Comparison of ENCODE assay signal across 34 cellular contexts in the genomic region with DNA sequence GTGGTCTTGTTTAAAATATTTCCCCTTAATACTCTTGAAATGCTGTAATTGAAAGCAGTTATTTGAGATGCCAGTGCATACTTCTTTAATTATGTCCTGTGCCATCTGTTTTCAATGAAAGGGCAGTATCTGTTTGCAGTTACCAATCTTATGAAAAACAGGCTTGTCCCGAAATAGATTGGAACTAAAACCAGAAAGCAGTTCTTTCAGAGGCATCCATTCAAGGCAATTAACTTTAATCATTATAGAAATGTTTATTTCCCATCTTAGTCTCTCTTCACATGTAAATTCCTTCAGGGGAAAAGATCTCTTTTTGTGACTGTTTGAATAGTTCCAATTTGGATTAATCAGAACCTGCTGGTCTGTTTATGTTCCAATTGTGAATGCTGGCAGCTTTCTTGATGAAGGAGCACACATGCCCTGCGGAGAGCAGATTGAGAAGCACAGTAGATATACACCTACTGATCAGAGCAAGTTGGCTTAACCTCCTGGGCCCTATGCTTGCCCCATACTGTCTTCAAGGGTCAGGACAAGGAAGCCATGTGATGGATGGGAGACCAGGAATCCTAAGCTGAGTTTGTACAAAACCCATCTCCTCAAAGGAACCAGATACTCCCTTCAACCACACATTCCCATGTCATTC. TPM values are rescaled to one million over a fixed set of nuclear protein-coding genes. Genes with fewer than 3 reads are reported as not detected.
A peak's percentile ranks its signal among the peaks of the same experiment; 100 is the strongest.
DNase-seq lines count a peak whose midpoint lies in the region; TF ChIP-seq lines count a peak whose summit lies in the region.
"Had no signal": no experiment of that assay in that cellular context is flagged by ENCODE, and none has a peak within 500 bp of the region (broad histone marks: within the 10 kb centered on the region; RNA-seq: fewer than 3 reads in every experiment).

No MANE protein-coding gene starts in this region.

- H3K9me3 ChIP-seq in A673 (ENCODE audit: low read depth, low read length, poor library complexity, severe bottlenecking): no peaks in the 10 kb centered on the region
- no peaks in the 10 kb centered on the region for H3K9me3 ChIP-seq in GM23248 (ENCODE audit: low read depth)
- H3K9me3 ChIP-seq in adipocyte (ENCODE audit: control insufficient read depth, low read length): no peaks in the 10 kb centered on the region
- H3K9me3 ChIP-seq: esophagus squamous epithelium had no signal

- no peaks in the 10 kb centered on the region for H3K36me3 Mint-ChIP-seq in activated naive CD8-positive, alpha-beta T cell treated with anti-CD3 and anti-CD28 coated beads for 36 hours
- H3K36me3 Mint-ChIP-seq: activated naive CD8-positive, alpha-beta T cell treated with anti-CD3 and anti-CD28 coated beads, Interleukin-2, amount 10 ng/mL, durations not matched to agents 7 days and 5 days had no signal

- CTCF ChIA-PET in A673 (lab: Charles Lee): no interaction called here

- H3K27me3 Mint-ChIP-seq in activated naive CD8-positive, alpha-beta T cell treated with anti-CD3 and anti-CD28 coated beads for 36 hours: peaks cover 27% of the 10 kb centered on the region
- H3K27me3 Mint-ChIP-seq: progenitor cell of endocrine pancreas had no signal

- no peak overlapping the region for H3K27ac Mint-ChIP-seq in activated naive CD8-positive, alpha-beta T cell treated with anti-CD3 and anti-CD28 coated beads for 36 hours
- H3K27ac Mint-ChIP-seq: activated naive CD8-positive, alpha-beta T cell treated with anti-CD3 and anti-CD28 coated beads, Interleukin-2, amount 10 ng/mL, durations not matched to agents 7 days and 5 days; progenitor cell of endocrine pancreas; T-helper 2 cell treated with Interferon-gamma antibody and Interleukin-4, amounts not matched to agents 5 μg/mL and 100 μg/mL, for 36 hours had no signal

- H3K9me3 Mint-ChIP-seq in activated naive CD8-positive, alpha-beta T cell treated with anti-CD3 and anti-CD28 coated beads for 36 hours: no peaks in the 10 kb centered on the region
- H3K9me3 Mint-ChIP-seq: activated naive CD8-positive, alpha-beta T cell treated with anti-CD3 and anti-CD28 coated beads, Interleukin-2, amount 10 ng/mL, durations not matched to agents 7 days and 5 days; neural crest cell; T-helper 2 cell treated with Interferon-gamma antibody and Interleukin-4, amounts not matched to agents 5 μg/mL and 100 μg/mL, for 36 hours had no signal

- H3K36me3 ChIP-seq in A673 (ENCODE audit: insufficient read depth, low read length, poor library complexity, severe bottlenecking) (no peaks in the 10 kb centered on the region), GM23248 (ENCODE audit: low read depth) (no peaks in the 10 kb centered on the region), adipocyte (ENCODE audit: control insufficient read depth, insufficient read depth, low read length, severe bottlenecking) (no peaks in the 10 kb centered on the region)
- H3K36me3 ChIP-seq: esophagus squamous epithelium had no signal

- H3K9ac ChIP-seq in GM23248 (no peak overlapping the region), adipocyte (ENCODE audit: low read length) (peak overlapping the region; percentile 27)

- H3K4me1 ChIP-seq in A673 (ENCODE audit: insufficient read depth, low read length, poor library complexity, severe bottlenecking) (peaks cover 4% of the 10 kb centered on the region), GM23248 (ENCODE audit: insufficient read depth) (peaks cover 32% of the 10 kb centered on the region), adipocyte (ENCODE audit: control insufficient read depth, insufficient read depth, low read length) (peaks cover 27% of the 10 kb centered on the region)
- H3K4me1 ChIP-seq: esophagus squamous epithelium had no signal

- H3K27ac ChIP-seq in A673 (ENCODE audit: low read depth, low read length, poor library complexity, severe bottlenecking): no peak overlapping the region
- H3K27ac ChIP-seq in GM23248: no peak overlapping the region
- H3K27ac ChIP-seq: esophagus squamous epithelium had no signal

- H3K4me3 Mint-ChIP-seq in activated naive CD8-positive, alpha-beta T cell treated with anti-CD3 and anti-CD28 coated beads for 36 hours: no peak overlapping the region
- H3K4me3 Mint-ChIP-seq: activated naive CD8-positive, alpha-beta T cell treated with anti-CD3 and anti-CD28 coated beads, Interleukin-2, amount 10 ng/mL, durations not matched to agents 7 days and 5 days; neural crest cell; T-helper 2 cell treated with Interferon-gamma antibody and Interleukin-4, amounts not matched to agents 5 μg/mL and 100 μg/mL, for 36 hours had no signal

- in situ Hi-C loops in GM23248 (cut with MboI): no loop called here

- peaks cover 33% of the 10 kb centered on the region for H3F3A ChIP-seq in GM23248 (ENCODE audit: insufficient read depth)

- H3K4me1 Mint-ChIP-seq in activated naive CD8-positive, alpha-beta T cell treated with anti-CD3 and anti-CD28 coated beads for 36 hours: no peaks in the 10 kb centered on the region
- H3K4me1 Mint-ChIP-seq: activated naive CD8-positive, alpha-beta T cell treated with anti-CD3 and anti-CD28 coated beads, Interleukin-2, amount 10 ng/mL, durations not matched to agents 7 days and 5 days; neural crest cell had no signal

- H3K79me2 ChIP-seq in GM23248 (ENCODE audit: insufficient read depth): no peaks in the 10 kb centered on the region

- no peak overlapping the region for H2AFZ ChIP-seq in GM23248

- DNase-seq in A673 (ENCODE audit: low spot score) (peak; percentile 33), GM23248 (peak; percentile 50), adipocyte (ENCODE audit: low read depth) (peak; percentile 94), myocyte (ENCODE audit: low read depth) (peak; percentile 11), NCI-H82 (lab: John Stamatoyannopoulos, UW) (no peak), NCI-H1105 (lab: John Stamatoyannopoulos, UW) (no peak)
- no peak for DNase-seq in activated naive CD8-positive, alpha-beta T cell treated with anti-CD3 and anti-CD28 coated beads for 36 hours
- DNase-seq in stimulated activated CD4-positive, alpha-beta T cell treated with anti-CD3 and anti-CD28 coated beads, Interleukin-2, amount 100 ng/mL, for 24 hours: no peak
- DNase-seq: 8988T; activated CD4-positive, alpha-beta T cell treated with anti-CD3 and anti-CD28 coated beads for 4 hours; activated CD8-positive, alpha-beta memory T cell treated with anti-CD3 and anti-CD28 coated beads for 24 hours; activated effector memory CD4-positive, alpha-beta T cell treated with anti-CD3 and anti-CD28 coated beads, Interleukin-2, amount 50 U/mL, for 16 hours; activated naive CD8-positive, alpha-beta T cell treated with anti-CD3 and anti-CD28 coated beads, Interleukin-2, amount 10 ng/mL, durations not matched to agents 7 days and 5 days; activated T-cell treated with anti-CD3 and anti-CD28 coated beads, Interleukin-2, amount 50 U/mL, for 1 hour; C1 segment of cervical spinal cord; central memory CD4-positive, alpha-beta T cell; COR-L47; dermis blood vessel endothelial cell; DMS53; esophagus squamous epithelium; GF-D8; glutamatergic neuron; kidney; NCI-H146; NCI-H446; stimulated activated naive CD4-positive, alpha-beta T cell had no signal

- H3K27me3 ChIP-seq in A673 (replicated peaks; ENCODE audit: insufficient read depth, low read depth, low read length, poor library complexity) (peaks cover 7% of the 10 kb centered on the region), GM23248 (replicated peaks; ENCODE audit: insufficient read depth) (no peaks in the 10 kb centered on the region), adipocyte (replicated peaks; ENCODE audit: control insufficient read depth, insufficient read depth, low read length) (no peaks in the 10 kb centered on the region)
- H3K27me3 ChIP-seq: esophagus squamous epithelium had no signal

- POLR2A ChIA-PET in A673 (lab: Charles Lee; ENCODE audit: low non-redundant PET): interaction anchor here (0.7 kb wide), 1 partner anchor 423 kb away, joined by 6 read pairs; no protein-coding TSS in a partner anchor

- H3K4me2 ChIP-seq in GM23248 (ENCODE audit: unreplicated experiment): peak overlapping the region; percentile 58

- 10 to 23% methylated on average over 2 of the region's 2 CpGs for WGBS in GM23248 (ENCODE audit: low coverage in 1 of 2, low lambda C conversion rate in 2 of 2, missing lambda C conversion rate in 2 of 2), 2 experiments

- no TSS peak for BruUV-seq in A673 (replicated peaks; lab: Mats Ljungman, UMichigan)

- H3K9me2 ChIP-seq in GM23248 (ENCODE audit: insufficient read depth): no peaks in the 10 kb centered on the region

- H3K4me3 ChIP-seq in A673 (ENCODE audit: low read depth, low read length, poor library complexity, severe bottlenecking) (no peak overlapping the region), GM23248 (peak overlapping the region; percentile 26; the same call in 1 of the 2 replicates), adipocyte (ENCODE audit: low read length) (peak overlapping the region; percentile 6)
- H3K4me3 ChIP-seq: esophagus squamous epithelium had no signal

- no peak for TF ChIP-seq CTCF in A673 (conservative IDR thresholded peaks at IDR 0.05; ENCODE audit: low read depth, low read length)

- intact Hi-C loops in A673 (cut with micrococcal nuclease; ENCODE audit: unreplicated experiment): no loop called here

- no peaks in the 10 kb centered on the region for H4K20me1 ChIP-seq in GM23248 (ENCODE audit: insufficient read depth)

RNA-seq across cellular contexts. Expression of a gene that starts 41.6 kb away (rescaled TPM):
- total RNA-seq in A673 (2021) (not detected in 2 replicates), myocyte (0.16 TPM in 1 of 2 replicates, not detected in the other)
- 0.25 TPM in 1 of 2 replicates, not detected in the other for total RNA-seq in GM23248 (2014; rRNA removed; shearing (Covaris generic))
- polyA plus RNA-seq in GM23248 (2016; fragmentation: Nextera tagmentation; extraction: Ambion mirVana): 0.16 TPM in 1 of 2 replicates, not detected in the other
- polyA plus RNA-seq in myocyte (2012): not detected
- total RNA-seq in activated naive CD8-positive, alpha-beta T cell treated with anti-CD3 and anti-CD28 coated beads for 36 hours: not detected
- total RNA-seq: activated naive CD8-positive, alpha-beta T cell treated with anti-CD3 and anti-CD28 coated beads, Interleukin-2, amount 10 ng/mL, durations not matched to agents 7 days and 5 days; astrocyte; dermis blood vessel endothelial cell; esophagus squamous epithelium; kidney; lung microvascular endothelial cell; mucosa of gallbladder; neural crest cell; progenitor cell of endocrine pancreas; temporal lobe; urinary bladder had no signal
- polyA plus RNA-seq: urinary bladder had no signal

Comparison
In these comparisons a context has a peak if more than half of its experiments do, and no peak if none do; other contexts are left out.
1. DNase-seq: peak in A673 (single experiment), GM23248 (single experiment), adipocyte (single experiment) and myocyte (single experiment); none in activated naive CD8-positive, alpha-beta T cell treated with anti-CD3 and anti-CD28 coated beads for 36 hours (single experiment), NCI-H82 (single experiment), NCI-H1105 (single experiment) and stimulated activated CD4-positive, alpha-beta T cell treated with anti-CD3 and anti-CD28 coated beads, Interleukin-2, amount 100 ng/mL, for 24 hours (0 of 2).